In the genomic region with DNA sequence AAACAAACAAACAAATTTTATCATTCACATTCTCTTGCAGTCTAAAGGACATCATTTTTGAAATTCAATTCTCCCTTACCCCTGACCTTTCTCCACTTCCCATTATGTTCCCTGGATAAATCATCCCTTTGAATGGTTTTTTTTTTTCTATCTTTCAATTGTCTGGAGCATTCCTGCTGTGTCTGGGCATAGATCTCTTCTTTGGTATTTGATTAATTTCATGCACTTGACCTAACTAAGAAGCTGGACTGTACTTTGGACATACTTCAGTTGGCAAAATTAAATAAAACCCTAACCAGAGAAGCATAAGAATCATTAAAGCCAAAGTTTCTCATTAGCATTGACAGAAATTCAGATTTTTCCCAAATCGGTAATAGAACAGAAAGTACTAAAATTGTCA, we compare ENCODE assay signal across 17 cellular contexts.
A peak's percentile ranks its signal among the peaks of the same experiment; 100 is the strongest.
DNase-seq lines count a peak whose midpoint lies in the region; ATAC-seq, FAIRE-seq and TF ChIP-seq lines count a peak whose summit lies in the region.
"Had no signal": no experiment of that assay in that cellular context is flagged by ENCODE, and none has a peak within 500 bp of the region (broad histone marks: within the 10 kb centered on the region; RNA-seq: fewer than 3 reads in every experiment).

No MANE protein-coding gene starts in this region.

- H3K4me3 Mint-ChIP-seq in astrocyte (ENCODE audit: unreplicated experiment) (no peak overlapping the region), endodermal cell (no peak overlapping the region), progenitor cell of endocrine pancreas (ENCODE audit: low read depth) (no peak overlapping the region)
- H3K4me3 Mint-ChIP-seq: CD4-positive, CD25-positive, alpha-beta regulatory T cell; GM23338 had no signal

- no peak for ATAC-seq in GM18517 (IDR thresholded peaks at IDR 0.05; ENCODE audit: unreplicated experiment)
- ATAC-seq in pancreas: no peak
- ATAC-seq: GM12878, GM23338 had no signal

- H3K9me3 ChIP-seq in astrocyte (ENCODE audit: insufficient read depth, low read depth, low read length) (no peaks in the 10 kb centered on the region), endodermal cell (ENCODE audit: control insufficient read depth, low read length) (no peaks in the 10 kb centered on the region), pancreas (no peaks in the 10 kb centered on the region)
- H3K9me3 ChIP-seq: BLaER1 treated with 17β-estradiol and CSF1 and Interleukin-3, amounts not matched to agents 10 nM and 100 nM had no signal

- H4K20me1 ChIP-seq in astrocyte (ENCODE audit: insufficient read depth, low read length): no peaks in the 10 kb centered on the region
- H4K20me1 ChIP-seq: BLaER1 treated with 17β-estradiol and CSF1 and Interleukin-3, amounts not matched to agents 10 nM and 100 nM had no signal

- no peak overlapping the region for H3K27ac ChIP-seq in astrocyte (ENCODE audit: low read depth, low read length)
- peak overlapping the region; percentile 20 for H3K27ac ChIP-seq in endodermal cell (ENCODE audit: low read depth, low read length)
- no peak overlapping the region for H3K27ac ChIP-seq in pancreas
- H3K27ac ChIP-seq: BLaER1 treated with 17β-estradiol and CSF1 and Interleukin-3, amounts not matched to agents 10 nM and 100 nM had no signal

- peaks cover 3% of the 10 kb centered on the region for H3K27me3 Mint-ChIP-seq in astrocyte (ENCODE audit: low read depth, unreplicated experiment)
- no peaks in the 10 kb centered on the region for H3K27me3 Mint-ChIP-seq in endodermal cell (ENCODE audit: insufficient read depth)
- no peaks in the 10 kb centered on the region for H3K27me3 Mint-ChIP-seq in progenitor cell of endocrine pancreas

- H2AFZ ChIP-seq in astrocyte (ENCODE audit: low read depth, low read length): no peak overlapping the region
- H2AFZ ChIP-seq: GM23338 had no signal

- no peaks in the 10 kb centered on the region for H3K79me2 ChIP-seq in astrocyte (ENCODE audit: insufficient read depth, low read length)

- no peak for FAIRE-seq in astrocyte (lab: Jason Lieb, UNC)
- no peak for FAIRE-seq in pancreas (lab: Jason Lieb, UNC)
- FAIRE-seq: GM12878, GM18507 had no signal

- H3K27me3 ChIP-seq in astrocyte (ENCODE audit: insufficient read depth, low read length): no peaks in the 10 kb centered on the region
- H3K27me3 ChIP-seq in endodermal cell (ENCODE audit: control insufficient read depth, insufficient read depth, low read length, poor library complexity, severe bottlenecking): no peaks in the 10 kb centered on the region
- no peaks in the 10 kb centered on the region for H3K27me3 ChIP-seq in pancreas
- H3K27me3 ChIP-seq: BLaER1 treated with 17β-estradiol and CSF1 and Interleukin-3, amounts not matched to agents 10 nM and 100 nM had no signal

- H3K9ac ChIP-seq in astrocyte (ENCODE audit: low read length) (no peak overlapping the region), endodermal cell (ENCODE audit: extremely low read depth, low read length, poor library complexity, severe bottlenecking) (no peak overlapping the region)
- H3K9ac ChIP-seq: BLaER1 treated with 17β-estradiol and CSF1 and Interleukin-3, amounts not matched to agents 10 nM and 100 nM had no signal

- H3K4me3 ChIP-seq in astrocyte (ENCODE audit: insufficient read depth, low read depth, low read length) (no peak overlapping the region), endodermal cell (ENCODE audit: low read length) (no peak overlapping the region), lower leg skin (ENCODE audit: low read depth, poor library complexity, severe bottlenecking) (no peak overlapping the region), pancreas (no peak overlapping the region)
- H3K4me3 ChIP-seq: BLaER1 treated with 17β-estradiol and CSF1 and Interleukin-3, amounts not matched to agents 10 nM and 100 nM; GM12878; GM23338 had no signal

- H3K4me1 ChIP-seq in astrocyte (ENCODE audit: insufficient read depth, low read length) (no peaks in the 10 kb centered on the region), endodermal cell (ENCODE audit: control insufficient read depth, insufficient read depth, low read length) (peaks cover 4% of the 10 kb centered on the region), pancreas (no peaks in the 10 kb centered on the region)
- H3K4me1 ChIP-seq: BLaER1 treated with 17β-estradiol and CSF1 and Interleukin-3, amounts not matched to agents 10 nM and 100 nM had no signal

- no peak for TF ChIP-seq CTCF in astrocyte (IDR thresholded peaks at IDR 0.05; ENCODE audit: insufficient read depth, low read depth, low read length)
- TF ChIP-seq CTCF in endodermal cell (conservative IDR thresholded peaks at IDR 0.05): no peak
- TF ChIP-seq CTCF in progenitor cell of endocrine pancreas (IDR thresholded peaks at IDR 0.05; ENCODE audit: unreplicated experiment): no peak
- TF ChIP-seq CTCF in lower leg skin (IDR thresholded peaks at IDR 0.05): no peak
- TF ChIP-seq CTCF in pancreas (IDR thresholded peaks at IDR 0.05): no peak

- H3K4me2 ChIP-seq in astrocyte (ENCODE audit: low read length): no peak overlapping the region
- H3K4me2 ChIP-seq: BLaER1 treated with 17β-estradiol and CSF1 and Interleukin-3, amounts not matched to agents 10 nM and 100 nM; GM23338 had no signal

- H3K36me3 ChIP-seq in astrocyte (ENCODE audit: insufficient read depth, low read length) (no peaks in the 10 kb centered on the region), endodermal cell (ENCODE audit: control insufficient read depth, insufficient read depth, low read length) (no peaks in the 10 kb centered on the region), pancreas (no peaks in the 10 kb centered on the region)
- H3K36me3 ChIP-seq: BLaER1 treated with 17β-estradiol and CSF1 and Interleukin-3, amounts not matched to agents 10 nM and 100 nM had no signal

- H3K9me3 Mint-ChIP-seq in astrocyte (ENCODE audit: unreplicated experiment) (no peaks in the 10 kb centered on the region), endodermal cell (no peaks in the 10 kb centered on the region), progenitor cell of endocrine pancreas (ENCODE audit: low read depth) (peaks cover 3% of the 10 kb centered on the region)
- H3K9me3 Mint-ChIP-seq: GM23338 had no signal

- WGBS in endodermal cell (ENCODE audit: insufficient coverage in 1 of 2, insufficient read length in 1 of 2), 2 experiments: 79 to 80% methylated on average over 1 of the region's 1 CpG
- 66 to 77% methylated on average over 1 of the region's 1 CpG for WGBS in lower leg skin, 2 donors
- 50 to 67% methylated on average over 1 of the region's 1 CpG for WGBS in pancreas, 2 donors

- DNase-seq in NCI-H2227 treated with DMSO at 0.1 percent for 48 hours (lab: John Stamatoyannopoulos, UW) (peak; percentile 10), astrocyte (ENCODE audit: low read depth) (peak; percentile 52), endodermal cell (no peak), pons (ENCODE audit: low spot score) (peak; percentile 6), progenitor cell of endocrine pancreas (ENCODE audit: low spot score, unreplicated experiment) (no peak), lower leg skin (ENCODE audit: low spot score in 2 of 2) (no peak), pancreas (no peak)
- DNase-seq: ACHN; Calu3; CD4-positive, CD25-positive, alpha-beta regulatory T cell; DMS 273 treated with DMSO at 0.1 percent for 48 hours; H7 had no signal

- intact Hi-C loops in lower leg skin (cut with DNase I; ENCODE audit: low total_unique reads) (no loop called here), pancreas (cut with DNase I) (no loop called here)

- H3K36me3 Mint-ChIP-seq in astrocyte (ENCODE audit: low read depth, unreplicated experiment): no peaks in the 10 kb centered on the region
- H3K36me3 Mint-ChIP-seq in endodermal cell (ENCODE audit: low read depth): no peaks in the 10 kb centered on the region
- no peaks in the 10 kb centered on the region for H3K36me3 Mint-ChIP-seq in progenitor cell of endocrine pancreas (ENCODE audit: insufficient read depth)
- H3K36me3 Mint-ChIP-seq: CD4-positive, CD25-positive, alpha-beta regulatory T cell had no signal

- H3K27ac Mint-ChIP-seq in astrocyte (ENCODE audit: unreplicated experiment): no peak overlapping the region
- no peak overlapping the region for H3K27ac Mint-ChIP-seq in endodermal cell
- H3K27ac Mint-ChIP-seq in progenitor cell of endocrine pancreas: no peak overlapping the region
- H3K27ac Mint-ChIP-seq: CD4-positive, CD25-positive, alpha-beta regulatory T cell; GM23338 had no signal

- H3K4me1 Mint-ChIP-seq in astrocyte (ENCODE audit: low read depth, unreplicated experiment) (peaks cover 13% of the 10 kb centered on the region), endodermal cell (no peaks in the 10 kb centered on the region), progenitor cell of endocrine pancreas (ENCODE audit: low read depth) (peaks cover 5% of the 10 kb centered on the region)
- H3K4me1 Mint-ChIP-seq: CD4-positive, CD25-positive, alpha-beta regulatory T cell; GM23338 had no signal

- TF ChIP-seq POLR2A in lower leg skin (IDR thresholded peaks at IDR 0.05): no peak

Comparison
In these comparisons a context has a peak if more than half of its experiments do, and no peak if none do; other contexts are left out.
1. DNase-seq: peak in NCI-H2227 treated with DMSO at 0.1 percent for 48 hours (single experiment), astrocyte (single experiment) and pons (single experiment); none in endodermal cell (single experiment), progenitor cell of endocrine pancreas (single experiment), lower leg skin (0 of 2) and pancreas (0 of 6).